ENCODE assay signal across 12 cellular contexts in the genomic region with DNA sequence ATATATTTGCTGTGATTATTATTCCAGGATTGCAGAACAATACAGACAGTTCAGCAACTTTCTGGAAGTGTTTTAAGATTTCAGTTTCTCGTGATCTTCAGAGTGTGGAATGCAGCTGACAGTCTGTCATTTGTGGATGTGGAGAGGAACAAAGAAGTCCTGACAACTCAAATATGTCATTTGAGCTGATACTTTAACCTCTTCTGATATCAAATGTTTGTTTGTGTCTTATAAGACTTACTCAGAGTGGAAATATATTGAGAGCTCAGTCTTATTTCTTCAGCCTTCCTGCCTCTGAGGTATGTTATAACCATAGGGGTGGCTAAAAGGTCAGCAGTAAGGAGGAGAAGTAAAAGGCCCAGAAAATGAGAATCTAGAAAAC.
DNase-seq lines count a peak whose midpoint lies in the region; ATAC-seq and TF ChIP-seq lines count a peak whose summit lies in the region.
"Had no signal": no experiment of that assay in that cellular context is flagged by ENCODE, and none has a peak within 500 bp of the region (broad histone marks: within the 10 kb centered on the region; RNA-seq: fewer than 3 reads in every experiment).

No MANE protein-coding gene starts in this region.

- TF ChIP-seq POLR2A in breast epithelium (IDR thresholded peaks at IDR 0.05): no peak
- no peak for TF ChIP-seq POLR2A in thyroid gland (IDR thresholded peaks at IDR 0.05)

- peaks cover 11% of the 10 kb centered on the region for H3K4me1 Mint-ChIP-seq in MCF 10A (ENCODE audit: insufficient read depth, unreplicated experiment)

- H3K27me3 ChIP-seq in breast epithelium (no peaks in the 10 kb centered on the region), SJCRH30 (no peaks in the 10 kb centered on the region), thyroid gland (no peaks in the 10 kb centered on the region)
- H3K27me3 ChIP-seq: ascending aorta had no signal

- intact Hi-C loops in MCF 10A (cut with micrococcal nuclease): no loop called here
- intact Hi-C loops in breast epithelium (cut with DNase I; ENCODE audit: low total_unique reads): no loop called here
- intact Hi-C loops in thyroid gland (cut with DNase I): loop anchor here (10.0 kb wide), 1 partner anchor 91 kb away; no protein-coding TSS in a partner anchor

- peak overlapping the region; percentile 3 for H3K27ac Mint-ChIP-seq in MCF 10A (ENCODE audit: low read depth, unreplicated experiment)
- H3K27ac Mint-ChIP-seq: activated B cell treated with CpG ODN at 0.5 μM for 24 hours, type B pancreatic cell had no signal

- no peak for ATAC-seq in HG03025 (IDR thresholded peaks at IDR 0.05; ENCODE audit: low FRiP score, unreplicated experiment)
- no peak for ATAC-seq in HG03378 (IDR thresholded peaks at IDR 0.05; ENCODE audit: unreplicated experiment)

- DNase-seq in MCF 10A (ENCODE audit: unreplicated experiment) (no peak), breast epithelium (ENCODE audit: low spot score in 2 of 2) (no peak), SJCRH30 (peak in 1 of 2 experiments; percentile 26), iris pigment epithelial cell (ENCODE audit: low read depth) (peak; percentile 64), thyroid gland (no peak), NCI-H510A treated with DMSO at 0.1 percent for 48 hours (lab: John Stamatoyannopoulos, UW) (no peak)
- DNase-seq: activated B cell treated with CpG ODN at 0.5 μM for 24 hours, kidney glomerular epithelial cell had no signal

- H3K4me3 Mint-ChIP-seq in MCF 10A (ENCODE audit: unreplicated experiment): no peak overlapping the region
- H3K4me3 Mint-ChIP-seq: activated B cell treated with CpG ODN at 0.5 μM for 24 hours, type B pancreatic cell had no signal

- H3K4me1 ChIP-seq in breast epithelium: no peaks in the 10 kb centered on the region
- peaks cover 37% of the 10 kb centered on the region for H3K4me1 ChIP-seq in SJCRH30
- peaks cover 28 to 52% of the 10 kb centered on the region in 2 donors for H3K4me1 ChIP-seq in thyroid gland

- no TSS peak for BruUV-seq in MCF 10A (replicated peaks; lab: Mats Ljungman, UMichigan)

- H3K36me3 Mint-ChIP-seq in MCF 10A (ENCODE audit: insufficient read depth, unreplicated experiment): peaks cover 36% of the 10 kb centered on the region
- H3K36me3 Mint-ChIP-seq: type B pancreatic cell had no signal

- TF ChIP-seq CTCF in MCF 10A (IDR thresholded peaks at IDR 0.05; ENCODE audit: unreplicated experiment) (no peak), breast epithelium (IDR thresholded peaks at IDR 0.05) (no peak), thyroid gland (IDR thresholded peaks at IDR 0.05) (no peak)

- H3K36me3 ChIP-seq in breast epithelium (no peaks in the 10 kb centered on the region), SJCRH30 (no peaks in the 10 kb centered on the region), thyroid gland (no peaks in the 10 kb centered on the region)
- H3K36me3 ChIP-seq: ascending aorta had no signal

- H3K9me3 ChIP-seq in breast epithelium (no peaks in the 10 kb centered on the region), SJCRH30 (replicated peaks) (no peaks in the 10 kb centered on the region), thyroid gland (no peaks in the 10 kb centered on the region)
- H3K9me3 ChIP-seq: ascending aorta had no signal

- WGBS in thyroid gland, 2 donors: 44 to 48% methylated on average over 1 of the region's 1 CpG

- no peaks in the 10 kb centered on the region for H3K27me3 Mint-ChIP-seq in MCF 10A (ENCODE audit: insufficient read depth, unreplicated experiment)
- H3K27me3 Mint-ChIP-seq: activated B cell treated with CpG ODN at 0.5 μM for 24 hours, type B pancreatic cell had no signal

- H3K4me3 ChIP-seq in breast epithelium: no peak overlapping the region
- no peak overlapping the region for H3K4me3 ChIP-seq in SJCRH30
- H3K4me3 ChIP-seq in thyroid gland (replicated peaks in 1 of 3): no peak overlapping the region
- H3K4me3 ChIP-seq: ascending aorta had no signal

- POLR2A ChIA-PET in MCF 10A (lab: Yijun Ruan, JAX): interaction anchor here (1.0 to 3.0 kb wide), 9 partner anchors 8 to 98 kb away, joined by 3 to 16 read pairs (median 6); a partner anchor contains a TSS

- no peaks in the 10 kb centered on the region for H3K9me3 Mint-ChIP-seq in MCF 10A (ENCODE audit: unreplicated experiment)
- H3K9me3 Mint-ChIP-seq: activated B cell treated with CpG ODN at 0.5 μM for 24 hours, type B pancreatic cell had no signal

- CTCF ChIA-PET in MCF 10A (lab: Yijun Ruan, JAX): interaction anchor here (0.6 to 2.0 kb wide), 10 partner anchors 8 to 102 kb away, joined by 3 to 10 read pairs (median 4); a partner anchor contains a TSS

- H3K27ac ChIP-seq in breast epithelium (no peak overlapping the region), SJCRH30 (peak overlapping the region; percentile 48), thyroid gland (peak overlapping the region; percentile 63 to 85 (median 78))
- H3K27ac ChIP-seq: ascending aorta had no signal

Comparison
In these comparisons a context has a peak if more than half of its experiments do, and no peak if none do; other contexts are left out.
1. H3K27ac ChIP-seq: peak in SJCRH30 (single experiment) and thyroid gland (3 of 3); none in breast epithelium (0 of 2).